ENCODE assay signal across 20 cellular contexts in the genomic region with DNA sequence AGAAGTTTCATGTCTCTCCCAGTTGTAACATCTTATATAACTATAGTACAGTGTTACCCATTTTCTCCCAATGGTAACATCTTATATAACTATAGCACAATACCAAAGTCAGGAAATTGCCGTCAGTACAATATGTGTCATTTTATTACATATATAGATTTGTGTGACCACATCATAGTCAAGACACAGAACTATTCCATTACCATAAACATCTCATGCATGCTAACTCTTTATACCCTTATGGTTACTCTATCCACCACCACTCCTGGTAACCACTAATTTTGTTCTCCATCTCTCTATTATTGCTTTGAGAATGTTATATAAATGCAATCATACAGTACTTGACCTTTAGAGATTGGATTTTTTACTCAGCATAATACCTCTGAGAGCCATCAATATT.
DNase-seq lines count a peak whose midpoint lies in the region; ATAC-seq and TF ChIP-seq lines count a peak whose summit lies in the region.
"Had no signal": no experiment of that assay in that cellular context is flagged by ENCODE, and none has a peak within 500 bp of the region (broad histone marks: within the 10 kb centered on the region; RNA-seq: fewer than 3 reads in every experiment).

No MANE protein-coding gene starts in this region.

- H3K27ac Mint-ChIP-seq in activated T-cell treated with anti-CD3 and anti-CD28 coated beads, Interleukin-2, amount 50 U/mL, for 72 hours = peak overlapping the region; percentile 73
- H3K27ac Mint-ChIP-seq: GM23338, H9, IgD-negative memory B cell had no signal

- H3K27ac ChIP-seq in spleen (no peak overlapping the region), left ventricle myocardium inferior (replicated peaks) (no peak overlapping the region)
- H3K27ac ChIP-seq: HL-60, KMS-11 had no signal

- no peak for TF ChIP-seq POLR2A in spleen (IDR thresholded peaks at IDR 0.05)

- no peaks in the 10 kb centered on the region for H3K27me3 Mint-ChIP-seq in activated T-cell treated with anti-CD3 and anti-CD28 coated beads, Interleukin-2, amount 50 U/mL, for 72 hours (ENCODE audit: low read depth)
- H3K27me3 Mint-ChIP-seq: CD4-positive, alpha-beta T cell; IgD-negative memory B cell had no signal

- no peak overlapping the region for H3K4me3 Mint-ChIP-seq in activated T-cell treated with anti-CD3 and anti-CD28 coated beads, Interleukin-2, amount 50 U/mL, for 72 hours
- H3K4me3 Mint-ChIP-seq: CD4-positive, alpha-beta T cell; GM23338; H9; IgD-negative memory B cell had no signal

- 62 to 88% (median 75%) methylated on average over 1 of the region's 1 CpG for whole genome bisulfite sequencing in spleen, 5 donors

- H3K4me3 ChIP-seq in mucosa of descending colon (no peak overlapping the region), spleen (no peak overlapping the region), left ventricle myocardium inferior (no peak overlapping the region)
- H3K4me3 ChIP-seq: GM23338 had no signal

- intact Hi-C loops in mucosa of descending colon (cut with DNase I, micrococcal nuclease) = no loop called here
- intact Hi-C loops in spleen (cut with DNase I; ENCODE audit: low total_unique reads) = no loop called here
- intact Hi-C loops in left ventricle myocardium inferior (cut with micrococcal nuclease) = no loop called here

- peaks cover 1 to 3% of the 10 kb centered on the region in 2 donors for H3K9me3 Mint-ChIP-seq in activated T-cell treated with anti-CD3 and anti-CD28 coated beads, Interleukin-2, amount 50 U/mL, for 72 hours
- H3K9me3 Mint-ChIP-seq: H9 had no signal

- H3K36me3 ChIP-seq in mucosa of descending colon (ENCODE audit: low read depth) = no peaks in the 10 kb centered on the region
- H3K36me3 ChIP-seq in spleen = peaks cover 0 to 1% (median 0%) of the 10 kb centered on the region in 6 donors
- H3K36me3 ChIP-seq in left ventricle myocardium inferior = no peaks in the 10 kb centered on the region

- peaks cover 0 to 5% of the 10 kb centered on the region in 2 donors for H3K36me3 Mint-ChIP-seq in activated T-cell treated with anti-CD3 and anti-CD28 coated beads, Interleukin-2, amount 50 U/mL, for 72 hours (ENCODE audit: insufficient read depth in 2 of 2)
- H3K36me3 Mint-ChIP-seq: IgD-negative memory B cell had no signal

- DNase-seq in activated T-cell treated with anti-CD3 and anti-CD28 coated beads, Interleukin-2, amount 50 U/mL, for 72 hours = no peak
- DNase-seq in activated T-cell treated with anti-CD3 and anti-CD28 coated beads, Interleukin-2, amount 50 U/mL, for 1 hour = no peak
- DNase-seq in mucosa of descending colon (no peak), spleen (no peak), left ventricle myocardium inferior (no peak)
- DNase-seq: CD4-positive, alpha-beta T cell; H9; NCI-H1092 treated with DMSO at 0.1 percent for 48 hours; NCI-H1436; NCI-H187; NCI-H526 treated with DMSO at 0.1 percent for 48 hours; Right ventricle myocardium superior; RPMI8226; T-helper 1 cell had no signal

- TF ChIP-seq CTCF in mucosa of descending colon (IDR thresholded peaks at IDR 0.05) (no peak), spleen (IDR thresholded peaks at IDR 0.05 in 8 of 11, conservative IDR thresholded peaks at IDR 0.05 in 3 of 11) (no peak), left ventricle myocardium inferior (IDR thresholded peaks at IDR 0.05; ENCODE audit: borderline replicate concordance) (no peak)

- H3K9me3 ChIP-seq in mucosa of descending colon (no peaks in the 10 kb centered on the region), spleen (no peaks in the 10 kb centered on the region), left ventricle myocardium inferior (replicated peaks) (no peaks in the 10 kb centered on the region)

- H3K4me1 ChIP-seq in mucosa of descending colon (ENCODE audit: low read depth) (no peaks in the 10 kb centered on the region), spleen (peaks cover 0 to 12% (median 6%) of the 10 kb centered on the region in 6 donors), left ventricle myocardium inferior (no peaks in the 10 kb centered on the region)

- no peak for ATAC-seq in activated T-cell treated with anti-CD3 and anti-CD28 coated beads, Interleukin-2, amount 50 U/mL, for 72 hours (replicated peaks in 1 of 2)
- ATAC-seq in GM18909 (IDR thresholded peaks at IDR 0.05; ENCODE audit: poor library complexity, unreplicated experiment) = peak; percentile 25
- peak; percentile 12 for ATAC-seq in HG03378 (IDR thresholded peaks at IDR 0.05; ENCODE audit: unreplicated experiment)
- ATAC-seq in mucosa of descending colon = no peak
- ATAC-seq: GM23338 had no signal

- H3K27me3 ChIP-seq in spleen (replicated peaks in 1 of 7) (no peaks in the 10 kb centered on the region), left ventricle myocardium inferior (ENCODE audit: low read depth) (no peaks in the 10 kb centered on the region)

- H3K4me1 Mint-ChIP-seq in activated T-cell treated with anti-CD3 and anti-CD28 coated beads, Interleukin-2, amount 50 U/mL, for 72 hours (ENCODE audit: low read depth) = no peaks in the 10 kb centered on the region

Comparison
In these comparisons a context has a peak if more than half of its experiments do, and no peak if none do; other contexts are left out.
1. ATAC-seq: peak in GM18909 (single experiment) and HG03378 (single experiment); none in activated T-cell treated with anti-CD3 and anti-CD28 coated beads, Interleukin-2, amount 50 U/mL, for 72 hours (0 of 2) and mucosa of descending colon (single experiment).